8 cellular contexts compared by ENCODE assay signal in genomic region chr1:161038523-161039153, GRCh38. TPM values are rescaled to one million over a fixed set of nuclear protein-coding genes. Genes with fewer than 3 reads are reported as not detected.
DNase-seq lines count a peak whose midpoint lies in the region; ATAC-seq and TF ChIP-seq lines count a peak whose summit lies in the region.

A gene with protein sequence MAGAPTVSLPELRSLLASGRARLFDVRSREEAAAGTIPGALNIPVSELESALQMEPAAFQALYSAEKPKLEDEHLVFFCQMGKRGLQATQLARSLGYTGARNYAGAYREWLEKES (minus strand): TSS chr1:161038964. CDS start chr1:161038889, 75 bp downstream.

- H3K27ac Mint-ChIP-seq in progenitor cell of endocrine pancreas, result peak within 1 kb of the TSS; percentile 96

- CTCF ChIA-PET in OCI-LY7 (lab: Charles Lee; ENCODE audit: unreplicated experiment), result interaction anchor here (1.2 kb wide), 1 partner anchor 17 kb away, joined by 3 read pairs; the partner anchor contains the start of gene F11R

- H3K27me3 ChIP-seq in transverse colon, result no peaks in the 10 kb centered on the region

- H3K4me1 ChIP-seq in OCI-LY7 (ENCODE audit: insufficient read depth, low read length, poor library complexity, severe bottlenecking) (peaks cover 66% of the 10 kb centered on the region), transverse colon (peaks cover 0 to 26% (median 21%) of the 10 kb centered on the region in 4 donors)

- peaks cover 10% of the 10 kb centered on the region for H3K36me3 Mint-ChIP-seq in progenitor cell of endocrine pancreas (ENCODE audit: insufficient read depth)

- POLR2A ChIA-PET in OCI-LY7 (lab: Charles Lee), result interaction anchor here (0.5 to 1.9 kb wide), 7 partner anchors 8 to 365 kb away, joined by 3 to 7 read pairs (median 5); partner anchors contain the start of genes ARHGAP30 and KLHDC9

- BruUV-seq in OCI-LY7 (replicated peaks; lab: Mats Ljungman, UMichigan), result no TSS peak

- WGBS in transverse colon (ENCODE audit: low coverage in 1 of 2), 2 donors, result 26% methylated on average over 53 of the region's 54 CpGs; no CpG with 5 or more reads in 1 of the 2 donors

- H3K4me3 ChIP-seq in OCI-LY7 (ENCODE audit: low read depth, low read length, poor library complexity, severe bottlenecking) (peak within 1 kb of the TSS; percentile 81), transverse colon (peak within 1 kb of the TSS; percentile 41 to 74 (median 48))

- DNase-seq in SIG-M5 treated with dmso at 0.1 percent for 504 hours (lab: John Stamatoyannopoulos, UW; ENCODE audit: unreplicated experiment) (peak; percentile 19), SIG-M5 (lab: John Stamatoyannopoulos, UW) (no peak), OCI-LY7 (ENCODE audit: low spot score) (peak; percentile 87), Right ventricle myocardium inferior (ENCODE audit: missing footprints) (peak; percentile 85), progenitor cell of endocrine pancreas (ENCODE audit: low spot score, unreplicated experiment) (peak; percentile 44), transverse colon (peak; percentile 90)
- DNase-seq in activated T-helper 9 cell treated with anti-CD3 and anti-CD28 coated beads, Interleukin-2, amount 50 U/mL, for 16 hours (ENCODE audit: low read depth), result peak; percentile 84

- peak within 1 kb of the TSS; percentile 89 for H3K4me3 Mint-ChIP-seq in progenitor cell of endocrine pancreas (ENCODE audit: low read depth)

- peaks cover 17% of the 10 kb centered on the region; the same call in 1 of the 2 replicates for H3K79me2 ChIP-seq in OCI-LY7 (ENCODE audit: insufficient read depth, low read depth, low read length)

- TF ChIP-seq CTCF in OCI-LY7 (conservative IDR thresholded peaks at IDR 0.05; ENCODE audit: low read length) (peak; percentile 35; the same call in 1 of the 2 replicates), progenitor cell of endocrine pancreas (IDR thresholded peaks at IDR 0.05; ENCODE audit: unreplicated experiment) (peak; percentile 31), transverse colon (IDR thresholded peaks at IDR 0.05) (no peak)

- H3K27ac ChIP-seq in OCI-LY7 (ENCODE audit: low read depth, low read length, poor library complexity, severe bottlenecking) (peak within 1 kb of the TSS; percentile 57), transverse colon (peak within 1 kb of the TSS; percentile 84 to 92 (median 86))

- intact Hi-C loops in OCI-LY7 (cut with micrococcal nuclease; ENCODE audit: unreplicated experiment), result loop anchor here (2.0 kb wide), 1 partner anchor 42 kb away; no protein-coding TSS in a partner anchor
- intact Hi-C loops in Right ventricle myocardium inferior (cut with DNase I), result no loop called here
- intact Hi-C loops in transverse colon (cut with DNase I; ENCODE audit: low total_unique reads), result no loop called here

- H3K36me3 ChIP-seq in OCI-LY7 (ENCODE audit: insufficient read depth, low read length), result peaks cover 64% of the 10 kb centered on the region
- H3K36me3 ChIP-seq in transverse colon, result peaks cover 0 to 27% (median 6%) of the 10 kb centered on the region in 4 donors

- H4K20me1 ChIP-seq in OCI-LY7 (ENCODE audit: insufficient read depth, low read length), result no peaks in the 10 kb centered on the region

- no peaks in the 10 kb centered on the region for H3K9me3 Mint-ChIP-seq in progenitor cell of endocrine pancreas (ENCODE audit: low read depth)

- H2AFZ ChIP-seq in OCI-LY7 (ENCODE audit: low read length), result peak within 1 kb of the TSS; percentile 14

- ATAC-seq in HG03442 (IDR thresholded peaks at IDR 0.05; ENCODE audit: unreplicated experiment) (peak; percentile 82), Right ventricle myocardium inferior (peak; percentile 78)

- peak; percentile 86 for TF ChIP-seq POLR2A in transverse colon (IDR thresholded peaks at IDR 0.05)

- TF ChIP-seq EP300 in transverse colon (IDR thresholded peaks at IDR 0.05; ENCODE audit: low read depth), result no peak

- in situ Hi-C loops in transverse colon (cut with MboI; ENCODE audit: low pct_ligation_motif_present in 1 of 4, low pct_unique_long_range_greater_than_20kb in 1 of 4, low sequenced_read_pairs in 3 of 4), result no loop called here

- no peaks in the 10 kb centered on the region for H3K27me3 Mint-ChIP-seq in progenitor cell of endocrine pancreas

- H3K4me1 Mint-ChIP-seq in progenitor cell of endocrine pancreas (ENCODE audit: low read depth), result peaks cover 11% of the 10 kb centered on the region

- no peaks in the 10 kb centered on the region for H3K9me2 ChIP-seq in OCI-LY7 (ENCODE audit: insufficient read depth, low read length)

- H3K9me3 ChIP-seq in OCI-LY7 (ENCODE audit: low read length) (no peaks in the 10 kb centered on the region; the same call in 1 of the 2 replicates), transverse colon (no peaks in the 10 kb centered on the region)

- H3K4me2 ChIP-seq in OCI-LY7 (ENCODE audit: low read length), result peak within 1 kb of the TSS; percentile 92

RNA-seq across cellular contexts. Expression of the gene that starts here (rescaled TPM):
- total RNA-seq in OCI-LY7 (2014; rRNA removed; shearing (Covaris generic)), result 164 and 206 TPM in 2 replicates
- total RNA-seq in OCI-LY7 (2022) (73.4 and 89.2 TPM in 2 replicates), Right ventricle myocardium inferior (10.5 TPM), progenitor cell of endocrine pancreas (52.0 and 54.7 TPM in 2 replicates), transverse colon (100 to 1,000 TPM; 104 to 224 (median 191) TPM)

Comparison
In these comparisons a context has a peak if more than half of its experiments do, and no peak if none do; other contexts are left out.
1. CTCF ChIP-seq: peak in OCI-LY7 (single experiment) and progenitor cell of endocrine pancreas (single experiment); none in transverse colon (0 of 5).